ENCODE assay signal across 8 cellular contexts in the genomic region with DNA sequence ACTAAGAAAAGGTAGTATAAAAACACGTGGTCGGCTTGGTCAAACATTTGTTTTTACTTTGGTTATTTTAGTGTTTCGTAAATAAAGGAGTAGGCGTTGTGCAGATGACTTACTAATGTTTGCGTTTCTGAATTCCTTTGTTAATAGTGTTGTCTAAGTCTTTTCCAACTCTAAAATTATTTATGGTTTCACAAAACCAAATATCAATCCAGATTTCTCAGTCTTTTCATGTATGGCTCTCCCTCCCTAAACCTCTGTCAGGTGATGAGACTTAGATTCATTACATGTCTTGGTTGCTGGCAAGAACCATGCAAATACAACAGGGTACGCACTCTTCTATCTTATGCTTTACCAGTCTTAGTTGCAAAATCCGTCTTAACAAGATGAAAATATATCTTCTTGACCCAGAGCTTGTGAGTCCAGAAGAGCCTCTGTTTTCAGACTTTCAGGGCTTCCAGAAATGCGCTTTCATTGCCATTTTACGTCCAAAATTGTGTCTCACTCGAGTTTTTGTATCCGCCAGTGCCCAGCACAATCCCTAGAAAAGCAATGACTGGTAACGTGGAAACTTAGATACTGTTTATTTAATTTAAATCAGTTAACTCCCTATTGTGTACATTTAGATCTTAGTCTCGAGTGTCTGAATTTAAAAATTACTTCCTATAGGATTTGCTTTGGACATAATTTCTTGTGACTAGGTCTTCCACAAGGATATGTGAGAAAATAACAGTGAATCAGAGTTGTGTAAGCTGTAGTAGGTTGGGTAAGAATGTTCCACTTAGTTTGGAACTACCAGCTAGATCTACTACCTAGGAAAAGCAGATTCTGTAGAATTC. TPM values are rescaled to one million over a fixed set of nuclear protein-coding genes. Genes with fewer than 3 reads are reported as not detected.
DNase-seq lines count a peak whose midpoint lies in the region; ATAC-seq, FAIRE-seq and TF ChIP-seq lines count a peak whose summit lies in the region.

No MANE protein-coding gene starts in this region.

- no peak overlapping the region for H3K9ac ChIP-seq in neural progenitor cell

- H2AFZ ChIP-seq in neural progenitor cell (replicated peaks) = peak overlapping the region; percentile 85

- no peak for DNase-seq in activated naive CD4-positive, alpha-beta T cell (lab: John Stamatoyannopoulos, UW)
- no peak for DNase-seq in RCC 7860 (ENCODE audit: low spot score)
- DNase-seq in epithelial cell of prostate (ENCODE audit: low read depth, low spot score) = no peak
- DNase-seq in neural progenitor cell (ENCODE audit: low spot score) = no peak
- DNase-seq in kidney glomerular epithelial cell (lab: John Stamatoyannopoulos, UW) = no peak

- H3K4me1 ChIP-seq in neural progenitor cell = peaks cover 18% of the 10 kb centered on the region

- ATAC-seq in GM21515 (IDR thresholded peaks at IDR 0.05; ENCODE audit: unreplicated experiment) (no peak), HG02884 (IDR thresholded peaks at IDR 0.05; ENCODE audit: unreplicated experiment) (no peak)

- peak overlapping the region; percentile 90 for H3K27ac Mint-ChIP-seq in activated naive CD4-positive, alpha-beta T cell treated with anti-CD3 and anti-CD28 coated beads, Interleukin-2, amount 50 U/mL, for 24 hours
- H3K27ac Mint-ChIP-seq in neural progenitor cell = peak overlapping the region; percentile 97

- H3K4me1 Mint-ChIP-seq in activated naive CD4-positive, alpha-beta T cell treated with anti-CD3 and anti-CD28 coated beads, Interleukin-2, amount 50 U/mL, for 24 hours = peaks cover 19% of the 10 kb centered on the region
- peaks cover 33% of the 10 kb centered on the region for H3K4me1 Mint-ChIP-seq in neural progenitor cell

- H3K4me3 Mint-ChIP-seq in activated naive CD4-positive, alpha-beta T cell treated with anti-CD3 and anti-CD28 coated beads, Interleukin-2, amount 50 U/mL, for 24 hours = peak overlapping the region; percentile 93
- peak overlapping the region; percentile 91 for H3K4me3 Mint-ChIP-seq in neural progenitor cell

- FAIRE-seq in RCC 7860 (lab: Jason Lieb, UNC) = peak; percentile 22

- TF ChIP-seq CTCF in neural progenitor cell (IDR thresholded peaks at IDR 0.05) = no peak

- H3K9me3 Mint-ChIP-seq in activated naive CD4-positive, alpha-beta T cell treated with anti-CD3 and anti-CD28 coated beads, Interleukin-2, amount 50 U/mL, for 24 hours = no peaks in the 10 kb centered on the region
- H3K9me3 Mint-ChIP-seq in neural progenitor cell = no peaks in the 10 kb centered on the region

- H3K4me3 ChIP-seq in neural progenitor cell = peak overlapping the region; percentile 66

- H4K20me1 ChIP-seq in neural progenitor cell (ENCODE audit: low read depth) = peaks cover 28% of the 10 kb centered on the region

- peaks cover 12% of the 10 kb centered on the region for H3K36me3 Mint-ChIP-seq in activated naive CD4-positive, alpha-beta T cell treated with anti-CD3 and anti-CD28 coated beads, Interleukin-2, amount 50 U/mL, for 24 hours
- H3K36me3 Mint-ChIP-seq in neural progenitor cell = peaks cover 12% of the 10 kb centered on the region

- H3K9me3 ChIP-seq in neural progenitor cell (ENCODE audit: low read depth) = no peaks in the 10 kb centered on the region

- H3K27ac ChIP-seq in epithelial cell of prostate = peak overlapping the region; percentile 86
- no peak overlapping the region for H3K27ac ChIP-seq in neural progenitor cell

- peaks cover 20% of the 10 kb centered on the region for H3F3A ChIP-seq in neural progenitor cell (ENCODE audit: low read depth)

- H3K36me3 ChIP-seq in neural progenitor cell = no peaks in the 10 kb centered on the region

- peak overlapping the region; percentile 93 for H3K4me2 ChIP-seq in neural progenitor cell

- H3K27me3 Mint-ChIP-seq in activated naive CD4-positive, alpha-beta T cell treated with anti-CD3 and anti-CD28 coated beads, Interleukin-2, amount 50 U/mL, for 24 hours = no peaks in the 10 kb centered on the region
- H3K27me3 Mint-ChIP-seq in neural progenitor cell (ENCODE audit: insufficient read depth, low read depth) = no peaks in the 10 kb centered on the region

- peaks cover 34% of the 10 kb centered on the region for H3K79me2 ChIP-seq in neural progenitor cell (ENCODE audit: low read depth)

- H3K27me3 ChIP-seq in neural progenitor cell = peaks cover 34% of the 10 kb centered on the region

RNA-seq across cellular contexts. Expression of gene MTHFD2L, which starts 0.9 kb away (rescaled TPM):
- 10.7 and 22.1 TPM in 2 replicates for total RNA-seq in neural progenitor cell (ENCODE audit: low replicate concordance)

RNA-seq across cellular contexts. Expression of gene CXCL2, which starts 59.8 kb away (rescaled TPM):
- 0.15 TPM in 1 of 2 replicates, not detected in the other for total RNA-seq in neural progenitor cell (ENCODE audit: low replicate concordance)
